Comparison of ENCODE assay signal across 34 cellular contexts in genomic region chr2:27039871-27040270, GRCh38.
"Had no signal": no experiment of that assay in that cellular context is flagged by ENCODE, and none has a peak within 500 bp of the region (broad histone marks: within the 10 kb centered on the region; RNA-seq: fewer than 3 reads in every experiment).

No MANE protein-coding gene starts in this region.

- H3K4me3 ChIP-seq: ascending aorta, breast epithelium, cardiac muscle cell, coronary artery, dorsolateral prefrontal cortex, esophagus muscularis mucosa, gastrocnemius medialis had no signal

- H3K9me3 ChIP-seq: ascending aorta, breast epithelium, esophagus muscularis mucosa, gastrocnemius medialis had no signal

- H3K4me3 Mint-ChIP-seq: activated B cell treated with CpG ODN at 0.5 μM for 24 hours; activated CD8-positive, alpha-beta T cell treated with anti-CD3 and anti-CD28 coated beads for 36 hours; activated naive CD4-positive, alpha-beta T cell treated with anti-CD3 and anti-CD28 coated beads, Interleukin-2, amount 10 ng/mL, durations not matched to agents 7 days and 5 days; activated naive CD8-positive, alpha-beta T cell treated with anti-CD3 and anti-CD28 coated beads, Interleukin-2, amount 10 ng/mL, durations not matched to agents 7 days and 5 days; brain; dendritic cell treated with granulocyte-macrophage colony-stimulating factor and Interleukin-4, amounts not matched to agents 40 ng/mL and 50 ng/mL, for 4 days; effector memory CD8-positive, alpha-beta T cell; T-helper 17 cell; T-helper 2 cell treated with Interferon-gamma antibody and Interleukin-4, amounts not matched to agents 5 μg/mL and 100 μg/mL, for 36 hours had no signal

- DNase-seq: activated B cell treated with CpG ODN at 0.5 μM for 24 hours; activated CD4-positive, alpha-beta T cell treated with anti-CD3 and anti-CD28 coated beads for 48 hours; activated CD4-positive, alpha-beta T cell treated with anti-CD3 and anti-CD28 coated beads, Interleukin-2, amount 50 U/mL, for 1 hour; activated CD4-positive, alpha-beta T cell treated with anti-CD3 and anti-CD28 coated beads, Interleukin-2, amount 50 U/mL, for 48 hours; activated CD8-positive, alpha-beta memory T cell treated with anti-CD3 and anti-CD28 coated beads for 24 hours; activated CD8-positive, alpha-beta T cell treated with anti-CD3 and anti-CD28 coated beads for 36 hours; activated gamma-delta T cell; activated naive CD4-positive, alpha-beta T cell; activated naive CD4-positive, alpha-beta T cell treated with anti-CD3 and anti-CD28 coated beads, Interleukin-2, amount 10 ng/mL, durations not matched to agents 7 days and 5 days; activated naive CD8-positive, alpha-beta T cell treated with anti-CD3 and anti-CD28 coated beads, Interleukin-2, amount 10 ng/mL, durations not matched to agents 7 days and 5 days; activated T-cell treated with anti-CD3 and anti-CD28 coated beads, Interleukin-2, amount 50 U/mL, for 1 hour; activated T-cell treated with anti-CD3 and anti-CD28 coated beads, Interleukin-2, amount 50 U/mL, for 48 hours; central memory CD4-positive, alpha-beta T cell; cerebellar nuclear complex; dorsolateral prefrontal cortex; effector memory CD8-positive, alpha-beta T cell; erythroblast; foreskin keratinocyte; gastrocnemius medialis; glutamatergic neuron; T-helper 1 cell; T-helper 17 cell; T1000; WERI-Rb-1 had no signal

- H3K4me1 ChIP-seq: breast epithelium, foreskin keratinocyte had no signal

- ATAC-seq: activated CD4-positive, CD25-positive, alpha-beta regulatory T cell treated with anti-CD3 and anti-CD28 coated beads, Interleukin-2, amount 50 U/mL, for 24 hours; activated CD8-positive, alpha-beta T cell treated with anti-CD3 and anti-CD28 coated beads for 36 hours; activated naive CD4-positive, alpha-beta T cell treated with anti-CD3 and anti-CD28 coated beads, Interleukin-2, amount 50 U/mL, for 72 hours; effector memory CD8-positive, alpha-beta T cell; foreskin keratinocyte; gastrocnemius medialis; T-helper 17 cell had no signal

- H3K27ac Mint-ChIP-seq: activated B cell treated with CpG ODN at 0.5 μM for 24 hours; activated CD8-positive, alpha-beta T cell treated with anti-CD3 and anti-CD28 coated beads for 36 hours; activated naive CD4-positive, alpha-beta T cell treated with anti-CD3 and anti-CD28 coated beads, Interleukin-2, amount 10 ng/mL, durations not matched to agents 7 days and 5 days; activated naive CD8-positive, alpha-beta T cell treated with anti-CD3 and anti-CD28 coated beads, Interleukin-2, amount 10 ng/mL, durations not matched to agents 7 days and 5 days; brain; dendritic cell treated with granulocyte-macrophage colony-stimulating factor and Interleukin-4, amounts not matched to agents 40 ng/mL and 50 ng/mL, for 4 days; T-helper 17 cell; T-helper 2 cell treated with Interferon-gamma antibody and Interleukin-4, amounts not matched to agents 5 μg/mL and 100 μg/mL, for 36 hours had no signal

- H3K9me3 Mint-ChIP-seq: activated B cell treated with CpG ODN at 0.5 μM for 24 hours; activated CD8-positive, alpha-beta T cell treated with anti-CD3 and anti-CD28 coated beads for 36 hours; activated naive CD4-positive, alpha-beta T cell treated with anti-CD3 and anti-CD28 coated beads, Interleukin-2, amount 10 ng/mL, durations not matched to agents 7 days and 5 days; activated naive CD4-positive, alpha-beta T cell treated with anti-CD3 and anti-CD28 coated beads, Interleukin-2, amount 50 U/mL, for 72 hours; activated naive CD8-positive, alpha-beta T cell treated with anti-CD3 and anti-CD28 coated beads, Interleukin-2, amount 10 ng/mL, durations not matched to agents 7 days and 5 days; brain; dendritic cell treated with granulocyte-macrophage colony-stimulating factor and Interleukin-4, amounts not matched to agents 40 ng/mL and 50 ng/mL, for 4 days; effector memory CD8-positive, alpha-beta T cell; T-helper 2 cell treated with Interferon-gamma antibody and Interleukin-4, amounts not matched to agents 5 μg/mL and 100 μg/mL, for 36 hours had no signal

- H3K27ac ChIP-seq: ascending aorta, breast epithelium, cardiac muscle cell, coronary artery, dorsolateral prefrontal cortex, esophagus muscularis mucosa, foreskin keratinocyte, gastrocnemius medialis, WERI-Rb-1 had no signal

- H3K27me3 ChIP-seq: ascending aorta, breast epithelium, cardiac muscle cell, dorsolateral prefrontal cortex, esophagus muscularis mucosa, foreskin keratinocyte, gastrocnemius medialis had no signal

- H3K27me3 Mint-ChIP-seq: activated B cell treated with CpG ODN at 0.5 μM for 24 hours; activated CD8-positive, alpha-beta T cell treated with anti-CD3 and anti-CD28 coated beads for 36 hours; activated naive CD4-positive, alpha-beta T cell treated with anti-CD3 and anti-CD28 coated beads, Interleukin-2, amount 10 ng/mL, durations not matched to agents 7 days and 5 days; activated naive CD8-positive, alpha-beta T cell treated with anti-CD3 and anti-CD28 coated beads, Interleukin-2, amount 10 ng/mL, durations not matched to agents 7 days and 5 days; brain; dendritic cell treated with granulocyte-macrophage colony-stimulating factor and Interleukin-4, amounts not matched to agents 40 ng/mL and 50 ng/mL, for 4 days; effector memory CD8-positive, alpha-beta T cell; T-helper 17 cell had no signal
